8 cellular contexts compared by ENCODE assay signal in the genomic region with DNA sequence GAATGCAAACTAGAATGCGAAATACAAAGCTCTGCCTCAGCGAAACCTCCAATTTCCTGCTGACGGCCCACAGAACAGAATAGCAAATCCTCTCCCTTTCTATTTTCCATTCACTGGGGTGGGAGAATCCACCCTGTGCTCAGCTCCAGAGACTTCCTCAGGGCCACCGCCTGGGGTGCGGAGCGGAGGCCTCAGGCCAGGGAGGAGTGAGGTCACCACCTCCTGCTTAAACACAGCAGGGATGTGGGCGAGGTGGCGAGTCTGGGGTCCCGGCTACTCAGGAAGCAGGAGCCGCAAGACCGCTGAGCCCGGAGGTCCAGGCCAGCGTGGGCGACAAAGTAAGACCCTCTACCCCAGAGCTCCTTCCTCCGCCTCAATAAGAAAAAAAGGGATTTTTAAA. TPM values are rescaled to one million over a fixed set of nuclear protein-coding genes. Genes with fewer than 3 reads are reported as not detected.
DNase-seq lines count a peak whose midpoint lies in the region; ATAC-seq and TF ChIP-seq lines count a peak whose summit lies in the region.

No MANE protein-coding gene starts in this region.

- peak overlapping the region; percentile 98 for H2AFZ ChIP-seq in mammary epithelial cell (ENCODE audit: low read depth, low read length)
- H2AFZ ChIP-seq in mesenchymal stem cell (ENCODE audit: low read depth, low read length), result peak overlapping the region; percentile 95

- no peak overlapping the region for H3K23ac ChIP-seq in mesenchymal stem cell (ENCODE audit: low read length in 2 of 2)

- peaks cover 16% of the 10 kb centered on the region for H3K79me1 ChIP-seq in mesenchymal stem cell (replicated peaks; ENCODE audit: low read length, poor library complexity, severe bottlenecking)

- peak overlapping the region in 1 of 2 experiments; percentile 63 for H2BK12ac ChIP-seq in mesenchymal stem cell (ENCODE audit: low read length in 2 of 2)

- H3K9ac ChIP-seq in mammary epithelial cell (ENCODE audit: insufficient read depth, low read length) (no peak overlapping the region), mesenchymal stem cell (ENCODE audit: low read length) (peak overlapping the region; percentile 95)

- H3K18ac ChIP-seq in mesenchymal stem cell (ENCODE audit: low read depth in 1 of 2, low read length in 2 of 2), result no peak overlapping the region

- 53% methylated on average over 8 of the region's 15 CpGs for WGBS in mammary epithelial cell (ENCODE audit: low coverage, missing lambda C conversion rate)
- 77% methylated on average over 9 of the region's 15 CpGs for WGBS in mesenchymal stem cell

- H3K4me1 Mint-ChIP-seq in activated T-cell treated with anti-CD3 and anti-CD28 coated beads, Interleukin-2, amount 50 U/mL, for 4 hours (ENCODE audit: low read depth), result peaks cover 10% of the 10 kb centered on the region

- peak overlapping the region in 1 of 3 experiments; percentile 70 for H3K4me3 ChIP-seq in mammary epithelial cell (replicated peaks in 1 of 3; ENCODE audit: insufficient read depth in 1 of 3, low read depth in 2 of 3, low read length in 3 of 3)
- peak overlapping the region in 1 of 2 experiments; percentile 90 for H3K4me3 ChIP-seq in mesenchymal stem cell (ENCODE audit: insufficient read depth in 1 of 2, low read depth in 1 of 2, low read length in 2 of 2)
- H3K4me3 ChIP-seq in tibial artery, result peak overlapping the region; percentile 67 to 72
- H3K4me3 ChIP-seq in BE2C (ENCODE audit: low read depth, low read length), result no peak overlapping the region

- peaks cover 19% of the 10 kb centered on the region for H3K36me3 Mint-ChIP-seq in activated T-cell treated with anti-CD3 and anti-CD28 coated beads, Interleukin-2, amount 50 U/mL, for 4 hours (ENCODE audit: insufficient read depth)

- dilution Hi-C loops in mammary epithelial cell (cut with HindIII; ENCODE audit: low sequenced_read_pairs), result no loop called here

- DNase-seq in activated T-cell treated with anti-CD3 and anti-CD28 coated beads, Interleukin-2, amount 50 U/mL, for 4 hours, result no peak
- no peak for DNase-seq in activated T-cell treated with anti-CD3 and anti-CD28 coated beads, Interleukin-2, amount 50 U/mL, for 48 hours
- DNase-seq in mammary epithelial cell (no peak), mesenchymal stem cell (no peak), tibial artery (no peak), BE2C (no peak), NOMO-1 treated with DMSO at 0.1 percent for 48 hours (lab: John Stamatoyannopoulos, UW; ENCODE audit: unreplicated experiment) (no peak), NCI-H226 (no peak)

- TF ChIP-seq CTCF in mammary epithelial cell (conservative IDR thresholded peaks at IDR 0.05 in 1 of 2, IDR thresholded peaks at IDR 0.05 in 1 of 2; ENCODE audit: extremely low read depth in 1 of 2, insufficient read depth in 1 of 2, low read depth in 1 of 2, low read length in 2 of 2) (no peak), tibial artery (IDR thresholded peaks at IDR 0.05) (no peak), BE2C (IDR thresholded peaks at IDR 0.05; ENCODE audit: low read depth, low read length) (no peak)

- peak overlapping the region; percentile 90 for H3K4me3 Mint-ChIP-seq in activated T-cell treated with anti-CD3 and anti-CD28 coated beads, Interleukin-2, amount 50 U/mL, for 4 hours

- no peaks in the 10 kb centered on the region for H3K4me1 ChIP-seq in mammary epithelial cell (ENCODE audit: insufficient read depth, low read length)
- peaks cover 4% of the 10 kb centered on the region for H3K4me1 ChIP-seq in mesenchymal stem cell (ENCODE audit: control insufficient read depth, insufficient read depth, low read depth, low read length)
- H3K4me1 ChIP-seq in tibial artery, result peaks cover 0 to 16% (median 14%) of the 10 kb centered on the region in 4 donors
- H3K4me1 ChIP-seq in BE2C, result no peaks in the 10 kb centered on the region

- H3K79me2 ChIP-seq in mammary epithelial cell (ENCODE audit: insufficient read depth, low read length), result peaks cover 35% of the 10 kb centered on the region

- no peak overlapping the region for H2AK5ac ChIP-seq in mesenchymal stem cell (ENCODE audit: low read length, severe bottlenecking)

- H3K4me2 ChIP-seq in mammary epithelial cell (ENCODE audit: insufficient read depth, low read depth, low read length), result peak overlapping the region; percentile 86
- H3K4me2 ChIP-seq in mesenchymal stem cell (ENCODE audit: low read length, poor library complexity, severe bottlenecking), result no peak overlapping the region

- peaks cover 8% of the 10 kb centered on the region for H3K9me3 Mint-ChIP-seq in activated T-cell treated with anti-CD3 and anti-CD28 coated beads, Interleukin-2, amount 50 U/mL, for 4 hours

- H3K27me3 ChIP-seq in mammary epithelial cell (ENCODE audit: insufficient read depth, low read length), result no peaks in the 10 kb centered on the region
- H3K27me3 ChIP-seq in mesenchymal stem cell (ENCODE audit: control insufficient read depth in 1 of 2, insufficient read depth in 1 of 2, low read length in 2 of 2), result no peaks in the 10 kb centered on the region
- no peaks in the 10 kb centered on the region for H3K27me3 ChIP-seq in tibial artery
- H3K27me3 ChIP-seq in BE2C, result no peaks in the 10 kb centered on the region

- peak overlapping the region in 1 of 2 experiments; percentile 13 for H3K4ac ChIP-seq in mesenchymal stem cell (ENCODE audit: low read depth in 1 of 2, low read length in 2 of 2)

- H3K36me3 ChIP-seq in mammary epithelial cell (ENCODE audit: insufficient read depth, low read length) (peaks cover 3% of the 10 kb centered on the region), mesenchymal stem cell (ENCODE audit: control insufficient read depth in 1 of 2, insufficient read depth in 2 of 2, low read depth in 1 of 2, low read length in 2 of 2) (peaks cover 19 to 21% of the 10 kb centered on the region in 2 experiments), tibial artery (peaks cover 0 to 22% (median 2%) of the 10 kb centered on the region in 3 donors), BE2C (peaks cover 11% of the 10 kb centered on the region)

- in situ Hi-C loops in mammary epithelial cell (cut with MboI; ENCODE audit: low sequenced_read_pairs in 2 of 2), result no loop called here

- H4K91ac ChIP-seq in mesenchymal stem cell (ENCODE audit: low read length), result no peak overlapping the region

- no peaks in the 10 kb centered on the region for H3K27me3 Mint-ChIP-seq in activated T-cell treated with anti-CD3 and anti-CD28 coated beads, Interleukin-2, amount 50 U/mL, for 4 hours (ENCODE audit: low read depth)

- H3K9me3 ChIP-seq in mammary epithelial cell (replicated peaks; ENCODE audit: insufficient read depth, low read length), result peaks cover 3% of the 10 kb centered on the region
- H3K9me3 ChIP-seq in mesenchymal stem cell (ENCODE audit: control insufficient read depth, low read length), result no peaks in the 10 kb centered on the region
- no peaks in the 10 kb centered on the region for H3K9me3 ChIP-seq in tibial artery
- H3K9me3 ChIP-seq in BE2C, result no peaks in the 10 kb centered on the region

- no peak overlapping the region for H2BK120ac ChIP-seq in mesenchymal stem cell (ENCODE audit: low read depth, low read length)

- H3K14ac ChIP-seq in mesenchymal stem cell (ENCODE audit: low read length in 2 of 2), result no peak overlapping the region

- BruUV-seq in mammary epithelial cell (replicated peaks; lab: Mats Ljungman, UMichigan), result TSS peak; percentile 96

- intact Hi-C loops in mammary epithelial cell (cut with micrococcal nuclease), result loop anchor here (5.0 kb wide), 1 partner anchor 94 kb away; no protein-coding TSS in a partner anchor
- intact Hi-C loops in tibial artery (cut with DNase I; ENCODE audit: low total_unique reads), result no loop called here

- no peak overlapping the region for H2BK5ac ChIP-seq in mesenchymal stem cell (ENCODE audit: low read depth, low read length, poor library complexity, severe bottlenecking)

- no peak for ATAC-seq in activated T-cell treated with anti-CD3 and anti-CD28 coated beads, Interleukin-2, amount 50 U/mL, for 4 hours

- CTCF ChIA-PET in mammary epithelial cell (lab: Charles Lee; ENCODE audit: low non-redundant PET), result no interaction called here

- H3K27ac ChIP-seq in mammary epithelial cell (ENCODE audit: insufficient read depth, low read depth, low read length) (no peak overlapping the region), mesenchymal stem cell (ENCODE audit: low read length, poor library complexity, severe bottlenecking) (no peak overlapping the region), tibial artery (peak overlapping the region; percentile 85 to 91)

- H4K8ac ChIP-seq in mesenchymal stem cell (ENCODE audit: low read length), result peak overlapping the region; percentile 60

- no peaks in the 10 kb centered on the region for H4K20me1 ChIP-seq in mammary epithelial cell (ENCODE audit: insufficient read depth, low read length)

- no peak overlapping the region for H2BK15ac ChIP-seq in mesenchymal stem cell (ENCODE audit: low read depth, poor library complexity, severe bottlenecking)

RNA-seq across cellular contexts. Expression of a gene that starts 0.7 kb away (rescaled TPM):
- 10 to 100 TPM in 1 of 3 donors, 1 to 10 TPM in 2; 3.0 to 10.9 (median 3.4) TPM for total RNA-seq in activated T-cell treated with anti-CD3 and anti-CD28 coated beads, Interleukin-2, amount 50 U/mL, for 4 hours
- total RNA-seq in mammary epithelial cell, result 10 to 100 TPM; 13.3 to 18.5 TPM
- polyA plus RNA-seq in mammary epithelial cell, result 9.8 TPM
- 12.4 TPM for polyA minus RNA-seq in mammary epithelial cell
- polyA plus RNA-seq in mesenchymal stem cell (2013, experiment 1 of 2), result 4.7 TPM
- 4.1 TPM for polyA plus RNA-seq in mesenchymal stem cell (2013, experiment 2 of 2)
- polyA plus RNA-seq in BE2C (2012; ENCODE audit: insufficient read depth, insufficient read length, low read depth), result 9.9 TPM

RNA-seq across cellular contexts. Expression of a gene that starts 25.1 kb away (rescaled TPM):
- 1 to 10 TPM in 1 of 3 donors, under 1 TPM in 2; 0.74 to 1.3 (median 0.98) TPM for total RNA-seq in activated T-cell treated with anti-CD3 and anti-CD28 coated beads, Interleukin-2, amount 50 U/mL, for 4 hours
- total RNA-seq in mammary epithelial cell, result 1 to 10 TPM; 5.7 to 6.0 TPM
- 2.3 TPM for polyA plus RNA-seq in mammary epithelial cell
- polyA minus RNA-seq in mammary epithelial cell, result 9.3 TPM
- polyA plus RNA-seq in mesenchymal stem cell (2013, experiment 1 of 2), result 0.79 TPM
- 0.84 TPM for polyA plus RNA-seq in mesenchymal stem cell (2013, experiment 2 of 2)
- 0.46 TPM for polyA plus RNA-seq in BE2C (2012; ENCODE audit: insufficient read depth, insufficient read length, low read depth)

RNA-seq across cellular contexts. Expression of a gene that starts 40.7 kb away (rescaled TPM):
- total RNA-seq in activated T-cell treated with anti-CD3 and anti-CD28 coated beads, Interleukin-2, amount 50 U/mL, for 4 hours, result 10 to 100 TPM in 2 of 3 donors, 1 to 10 TPM in 1; 8.3 to 10.5 (median 10.5) TPM
- total RNA-seq in mammary epithelial cell, result 10 to 100 TPM; 12.7 to 24.7 TPM
- 10.2 TPM for polyA plus RNA-seq in mammary epithelial cell
- polyA minus RNA-seq in mammary epithelial cell, result 3.6 TPM
- polyA plus RNA-seq in mesenchymal stem cell (2013, experiment 1 of 2), result 7.7 TPM
- polyA plus RNA-seq in mesenchymal stem cell (2013, experiment 2 of 2), result 7.6 TPM
- polyA plus RNA-seq in BE2C (2012; ENCODE audit: insufficient read depth, insufficient read length, low read depth), result 7.6 TPM

Comparison
In these comparisons a context has a peak if more than half of its experiments do, and no peak if none do; other contexts are left out.
1. H3K27ac ChIP-seq: peak in tibial artery (2 of 2); none in mammary epithelial cell (single experiment) and mesenchymal stem cell (single experiment).